Comparison of ENCODE assay signal across 23 cellular contexts in the genomic region with DNA sequence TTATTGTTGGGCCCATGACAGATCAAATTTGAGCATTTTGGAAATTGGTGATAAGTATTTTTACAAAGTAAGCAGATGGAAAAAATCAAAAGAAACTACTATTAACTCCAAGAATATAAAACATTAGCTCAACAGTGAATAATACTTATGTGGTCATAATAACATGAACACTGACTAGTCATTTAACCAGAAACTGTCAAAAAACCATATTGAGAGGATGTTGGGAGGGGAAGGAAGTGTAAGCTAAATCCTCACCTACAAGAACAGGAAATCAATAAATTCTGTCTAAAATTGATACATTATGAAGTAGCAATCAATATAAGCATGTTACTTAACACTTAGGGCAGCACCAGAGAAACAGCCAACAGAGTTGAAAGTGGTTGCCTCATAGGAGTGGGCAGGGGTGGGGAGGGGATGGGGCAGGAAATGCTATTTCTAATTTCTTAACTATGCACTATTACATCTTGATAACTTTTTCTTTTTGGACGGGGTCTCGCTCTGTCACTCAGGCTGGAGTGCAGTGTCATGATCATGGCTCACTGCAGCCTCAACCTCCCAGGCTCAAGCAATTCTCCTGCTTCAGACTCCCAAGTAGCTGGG. TPM values are rescaled to one million over a fixed set of nuclear protein-coding genes. Genes with fewer than 3 reads are reported as not detected.
A peak's percentile ranks its signal among the peaks of the same experiment; 100 is the strongest.
DNase-seq lines count a peak whose midpoint lies in the region; ATAC-seq and TF ChIP-seq lines count a peak whose summit lies in the region.
"Had no signal": no experiment of that assay in that cellular context is flagged by ENCODE, and none has a peak within 500 bp of the region (broad histone marks: within the 10 kb centered on the region; RNA-seq: fewer than 3 reads in every experiment).

No MANE protein-coding gene starts in this region.

- no peak for ATAC-seq in activated T-helper 17 cell treated with anti-CD3 and anti-CD28 coated beads, Interleukin-2, amount 50 U/mL, for 72 hours (replicated peaks)
- peak; percentile 29 for ATAC-seq in stimulated activated effector memory CD8-positive, alpha-beta T cell treated with anti-CD3 and anti-CD28 coated beads, Interleukin-12 subunit alpha, Interleukin-12 subunit beta, amount 100 ng/mL, for 72 hours
- ATAC-seq: heart left ventricle, Panc1, SK-N-SH treated with all-trans-retinoic acid at 6 μM for 48 hours had no signal

- peaks cover 13% of the 10 kb centered on the region for H3K9me3 Mint-ChIP-seq in activated T-cell treated with anti-CD3 and anti-CD28 coated beads, Interleukin-2, amount 50 U/mL, for 24 hours
- no peaks in the 10 kb centered on the region for H3K9me3 Mint-ChIP-seq in activated T-helper 17 cell treated with anti-CD3 and anti-CD28 coated beads, Interleukin-2, amount 50 U/mL, for 72 hours
- H3K9me3 Mint-ChIP-seq in stimulated activated effector memory CD8-positive, alpha-beta T cell treated with anti-CD3 and anti-CD28 coated beads, Interleukin-12 subunit alpha, Interleukin-12 subunit beta, amount 100 ng/mL, for 72 hours, result no peaks in the 10 kb centered on the region

- peaks cover 7% of the 10 kb centered on the region for H3K36me3 Mint-ChIP-seq in activated T-cell treated with anti-CD3 and anti-CD28 coated beads, Interleukin-2, amount 50 U/mL, for 24 hours (ENCODE audit: low read depth)
- no peaks in the 10 kb centered on the region for H3K36me3 Mint-ChIP-seq in activated T-helper 17 cell treated with anti-CD3 and anti-CD28 coated beads, Interleukin-2, amount 50 U/mL, for 72 hours (ENCODE audit: low read depth)
- peaks cover 33% of the 10 kb centered on the region for H3K36me3 Mint-ChIP-seq in stimulated activated effector memory CD8-positive, alpha-beta T cell treated with anti-CD3 and anti-CD28 coated beads, Interleukin-12 subunit alpha, Interleukin-12 subunit beta, amount 100 ng/mL, for 72 hours

- DNase-seq in activated T-cell treated with anti-CD3 and anti-CD28 coated beads, Interleukin-2, amount 50 U/mL, for 24 hours, result no peak
- DNase-seq in activated T-cell treated with anti-CD3 and anti-CD28 coated beads for 4 hours (no peak), MV-4-11 (lab: John Stamatoyannopoulos, UW) (peak; percentile 46), NCI-H2107 treated with DMSO at 0.1 percent for 48 hours (lab: John Stamatoyannopoulos, UW; ENCODE audit: unreplicated experiment) (no peak), NCI-H1694 (lab: John Stamatoyannopoulos, UW) (no peak), HEK293T (ENCODE audit: extremely low spot score) (no peak)
- peak in 1 of 2 donors; percentile 53 for DNase-seq in stimulated activated effector memory CD8-positive, alpha-beta T cell treated with anti-CD3 and anti-CD28 coated beads, Interleukin-12 subunit alpha, Interleukin-12 subunit beta, amount 100 ng/mL, for 72 hours (ENCODE audit: low spot score in 2 of 2)
- DNase-seq: activated CD8-positive, alpha-beta memory T cell treated with anti-CD3 and anti-CD28 coated beads for 24 hours; activated gamma-delta T cell; heart left ventricle; IMR-90; NCI-H1105; NCI-H2171; NCI-H69; occipital lobe; stimulated activated naive CD4-positive, alpha-beta T cell had no signal

- CTCF ChIA-PET in HEK293T (lab: Yijun Ruan, JAX), result no interaction called here

- H3K27ac Mint-ChIP-seq in activated T-cell treated with anti-CD3 and anti-CD28 coated beads, Interleukin-2, amount 50 U/mL, for 24 hours, result peak overlapping the region; percentile 76
- H3K27ac Mint-ChIP-seq in activated T-helper 17 cell treated with anti-CD3 and anti-CD28 coated beads, Interleukin-2, amount 50 U/mL, for 72 hours, result peak overlapping the region; percentile 85
- peak overlapping the region; percentile 84 for H3K27ac Mint-ChIP-seq in stimulated activated effector memory CD8-positive, alpha-beta T cell treated with anti-CD3 and anti-CD28 coated beads, Interleukin-12 subunit alpha, Interleukin-12 subunit beta, amount 100 ng/mL, for 72 hours

- H3K4me1 Mint-ChIP-seq in activated T-cell treated with anti-CD3 and anti-CD28 coated beads, Interleukin-2, amount 50 U/mL, for 24 hours (ENCODE audit: low read depth), result peaks cover 79% of the 10 kb centered on the region
- peaks cover 61% of the 10 kb centered on the region for H3K4me1 Mint-ChIP-seq in activated T-helper 17 cell treated with anti-CD3 and anti-CD28 coated beads, Interleukin-2, amount 50 U/mL, for 72 hours
- H3K4me1 Mint-ChIP-seq in stimulated activated effector memory CD8-positive, alpha-beta T cell treated with anti-CD3 and anti-CD28 coated beads, Interleukin-12 subunit alpha, Interleukin-12 subunit beta, amount 100 ng/mL, for 72 hours, result peaks cover 84% of the 10 kb centered on the region

- H3K27me3 Mint-ChIP-seq in activated T-cell treated with anti-CD3 and anti-CD28 coated beads, Interleukin-2, amount 50 U/mL, for 24 hours, result peaks cover 5% of the 10 kb centered on the region
- no peaks in the 10 kb centered on the region for H3K27me3 Mint-ChIP-seq in activated T-helper 17 cell treated with anti-CD3 and anti-CD28 coated beads, Interleukin-2, amount 50 U/mL, for 72 hours

- POLR2A ChIA-PET in HEK293T (lab: Yijun Ruan, JAX), result no interaction called here

- no peak overlapping the region for H3K4me3 Mint-ChIP-seq in activated T-cell treated with anti-CD3 and anti-CD28 coated beads, Interleukin-2, amount 50 U/mL, for 24 hours
- peak overlapping the region; percentile 44 for H3K4me3 Mint-ChIP-seq in activated T-helper 17 cell treated with anti-CD3 and anti-CD28 coated beads, Interleukin-2, amount 50 U/mL, for 72 hours
- H3K4me3 Mint-ChIP-seq in stimulated activated effector memory CD8-positive, alpha-beta T cell treated with anti-CD3 and anti-CD28 coated beads, Interleukin-12 subunit alpha, Interleukin-12 subunit beta, amount 100 ng/mL, for 72 hours, result peak overlapping the region; percentile 35

TF ChIP-seq in HEK293T, 16 proteins besides CTCF, POLR2A, EP300 and RAD21:
- TF ChIP-seq FOXM1 (IDR thresholded peaks at IDR 0.05; ENCODE audit: borderline replicate concordance), result no peak
- no peak for TF ChIP-seq BHLHE40 (IDR thresholded peaks at IDR 0.05; ENCODE audit: borderline replicate concordance)
- no peak for TF ChIP-seq ELF4 (IDR thresholded peaks at IDR 0.05)
- TF ChIP-seq, protein P1, sequence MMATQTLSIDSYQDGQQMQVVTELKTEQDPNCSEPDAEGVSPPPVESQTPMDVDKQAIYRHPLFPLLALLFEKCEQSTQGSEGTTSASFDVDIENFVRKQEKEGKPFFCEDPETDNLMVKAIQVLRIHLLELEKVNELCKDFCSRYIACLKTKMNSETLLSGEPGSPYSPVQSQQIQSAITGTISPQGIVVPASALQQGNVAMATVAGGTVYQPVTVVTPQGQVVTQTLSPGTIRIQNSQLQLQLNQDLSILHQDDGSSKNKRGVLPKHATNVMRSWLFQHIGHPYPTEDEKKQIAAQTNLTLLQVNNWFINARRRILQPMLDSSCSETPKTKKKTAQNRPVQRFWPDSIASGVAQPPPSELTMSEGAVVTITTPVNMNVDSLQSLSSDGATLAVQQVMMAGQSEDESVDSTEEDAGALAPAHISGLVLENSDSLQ (IDR thresholded peaks at IDR 0.05), result no peak
- no peak for TF ChIP-seq ZNF384 (IDR thresholded peaks at IDR 0.05)
- TF ChIP-seq ARNT (IDR thresholded peaks at IDR 0.05), result no peak
- TF ChIP-seq FOXA1 (IDR thresholded peaks at IDR 0.05), result no peak
- no peak for TF ChIP-seq L3MBTL2 (conservative IDR thresholded peaks at IDR 0.05)
- no peak for TF ChIP-seq TARDBP (IDR thresholded peaks at IDR 0.05)

RNA-seq across cellular contexts. Expression of a gene that starts 41.7 kb away (rescaled TPM):
- not detected for total RNA-seq in activated T-helper 17 cell treated with anti-CD3 and anti-CD28 coated beads, Interleukin-2, amount 50 U/mL, for 72 hours
- total RNA-seq: astrocyte, cerebellum, IMR-90, occipital lobe, right atrium auricular region, ureter had no signal
